Comparison of ENCODE assay signal across 8 cellular contexts in genomic region chr6:38871745-38872568, GRCh38.
DNase-seq lines count a peak whose midpoint lies in the region; ATAC-seq and TF ChIP-seq lines count a peak whose summit lies in the region.

No MANE protein-coding gene starts in this region.

- CTCF ChIA-PET in PC-9 (lab: Charles Lee): interaction anchor here (0.6 to 1.2 kb wide), 3 partner anchors 62 to 454 kb away, joined by 3 to 6 read pairs (median 4); no protein-coding TSS in a partner anchor

- H3K4me2 ChIP-seq in PC-9 (no peak overlapping the region), parathyroid adenoma (ENCODE audit: low read length) (no peak overlapping the region)

- no peaks in the 10 kb centered on the region for H4K20me1 ChIP-seq in PC-9 (ENCODE audit: insufficient read depth)

- H3K79me2 ChIP-seq in PC-9 (ENCODE audit: low read depth): no peaks in the 10 kb centered on the region
- H3K79me2 ChIP-seq in parathyroid adenoma: no peaks in the 10 kb centered on the region

- H3K9me3 ChIP-seq in PC-9 (ENCODE audit: insufficient read depth, low read depth) (no peaks in the 10 kb centered on the region), parathyroid adenoma (ENCODE audit: control insufficient read depth, low read length) (no peaks in the 10 kb centered on the region), vagina (no peaks in the 10 kb centered on the region)

- DNase-seq in COR-L47 (lab: John Stamatoyannopoulos, UW): peak; percentile 18
- DNase-seq in HT-29 (ENCODE audit: low spot score): peak; percentile 77
- peak in 1 of 2 experiments; percentile 45 for DNase-seq in PC-9
- DNase-seq in foreskin keratinocyte: peak; percentile 16 to 45
- no peak for DNase-seq in vagina (ENCODE audit: extremely low spot score in 2 of 2)

- H3K27me3 Mint-ChIP-seq in activated T-helper 17 cell treated with anti-CD3 and anti-CD28 coated beads, Interleukin-2, amount 50 U/mL, for 72 hours: peaks cover 7% of the 10 kb centered on the region

- H3K27me3 ChIP-seq in PC-9 (ENCODE audit: insufficient read depth, low read depth): no peaks in the 10 kb centered on the region
- no peaks in the 10 kb centered on the region for H3K27me3 ChIP-seq in foreskin keratinocyte
- H3K27me3 ChIP-seq in parathyroid adenoma (ENCODE audit: control insufficient read depth, insufficient read depth, low read length): no peaks in the 10 kb centered on the region
- no peaks in the 10 kb centered on the region for H3K27me3 ChIP-seq in vagina

- no peaks in the 10 kb centered on the region for H3K36me3 Mint-ChIP-seq in activated T-helper 17 cell treated with anti-CD3 and anti-CD28 coated beads, Interleukin-2, amount 50 U/mL, for 72 hours (ENCODE audit: low read depth)

- H3K4me3 ChIP-seq in PC-9 (no peak overlapping the region), parathyroid adenoma (ENCODE audit: low read depth, low read length) (no peak overlapping the region), vagina (no peak overlapping the region)

- H3K9ac ChIP-seq in parathyroid adenoma: no peak overlapping the region

- no peaks in the 10 kb centered on the region for H3F3A ChIP-seq in PC-9 (ENCODE audit: insufficient read depth, low read depth)

- H3K4me1 ChIP-seq in PC-9 (replicated peaks; ENCODE audit: insufficient read depth) (no peaks in the 10 kb centered on the region), foreskin keratinocyte (no peaks in the 10 kb centered on the region), parathyroid adenoma (no peaks in the 10 kb centered on the region), vagina (no peaks in the 10 kb centered on the region)

- H2AFZ ChIP-seq in PC-9 (no peak overlapping the region), parathyroid adenoma (no peak overlapping the region)

- no peaks in the 10 kb centered on the region for H3K9me2 ChIP-seq in PC-9 (ENCODE audit: insufficient read depth)

- no peak for TF ChIP-seq POLR2A in vagina (IDR thresholded peaks at IDR 0.05)

- peak; percentile 56 for ATAC-seq in activated T-helper 17 cell treated with anti-CD3 and anti-CD28 coated beads, Interleukin-2, amount 50 U/mL, for 72 hours (replicated peaks)
- peak; percentile 76 for ATAC-seq in foreskin keratinocyte
- no peak for ATAC-seq in GM18868 (IDR thresholded peaks at IDR 0.05; ENCODE audit: unreplicated experiment)

- POLR2A ChIA-PET in PC-9 (lab: Charles Lee; ENCODE audit: unreplicated experiment): no interaction called here

- TF ChIP-seq CTCF in PC-9 (conservative IDR thresholded peaks at IDR 0.05): peak; percentile 87
- TF ChIP-seq CTCF in foreskin keratinocyte (conservative IDR thresholded peaks at IDR 0.05): peak; percentile 91
- TF ChIP-seq CTCF in parathyroid adenoma (IDR thresholded peaks at IDR 0.05): peak; percentile 69
- peak; percentile 48 to 59 (median 53) for TF ChIP-seq CTCF in vagina (IDR thresholded peaks at IDR 0.05)

- H3K27ac ChIP-seq in PC-9 (no peak overlapping the region), foreskin keratinocyte (no peak overlapping the region), parathyroid adenoma (no peak overlapping the region), vagina (no peak overlapping the region)

- no TSS peak for BruUV-seq in PC-9 (replicated peaks; lab: Mats Ljungman, UMichigan)

- no peak overlapping the region for H3K4me3 Mint-ChIP-seq in activated T-helper 17 cell treated with anti-CD3 and anti-CD28 coated beads, Interleukin-2, amount 50 U/mL, for 72 hours

- H3K4me1 Mint-ChIP-seq in activated T-helper 17 cell treated with anti-CD3 and anti-CD28 coated beads, Interleukin-2, amount 50 U/mL, for 72 hours: peaks cover 22% of the 10 kb centered on the region

- H3K36me3 ChIP-seq in PC-9 (ENCODE audit: low read depth) (no peaks in the 10 kb centered on the region), parathyroid adenoma (ENCODE audit: control insufficient read depth, insufficient read depth, low read length) (no peaks in the 10 kb centered on the region), vagina (no peaks in the 10 kb centered on the region)

- H3K9me3 Mint-ChIP-seq in activated T-helper 17 cell treated with anti-CD3 and anti-CD28 coated beads, Interleukin-2, amount 50 U/mL, for 72 hours: no peaks in the 10 kb centered on the region

- no peak overlapping the region for H3K27ac Mint-ChIP-seq in activated T-helper 17 cell treated with anti-CD3 and anti-CD28 coated beads, Interleukin-2, amount 50 U/mL, for 72 hours

- intact Hi-C loops in PC-9 (cut with micrococcal nuclease; ENCODE audit: unreplicated experiment) (loop anchor here (2.0 to 5.0 kb wide), 3 partner anchors 60 to 431 kb away; no protein-coding TSS in a partner anchor), vagina (cut with DNase I) (no loop called here)

Comparison
In these comparisons a context has a peak if more than half of its experiments do, and no peak if none do; other contexts are left out.
1. DNase-seq: peak in COR-L47 (single experiment), HT-29 (single experiment) and foreskin keratinocyte (2 of 2); none in vagina (0 of 2).
2. Peak in every context shown above with its lines, with median percentiles within 50 percentile points of each other: CTCF ChIP-seq.